ENCODE assay signal across 16 cellular contexts in the genomic region with DNA sequence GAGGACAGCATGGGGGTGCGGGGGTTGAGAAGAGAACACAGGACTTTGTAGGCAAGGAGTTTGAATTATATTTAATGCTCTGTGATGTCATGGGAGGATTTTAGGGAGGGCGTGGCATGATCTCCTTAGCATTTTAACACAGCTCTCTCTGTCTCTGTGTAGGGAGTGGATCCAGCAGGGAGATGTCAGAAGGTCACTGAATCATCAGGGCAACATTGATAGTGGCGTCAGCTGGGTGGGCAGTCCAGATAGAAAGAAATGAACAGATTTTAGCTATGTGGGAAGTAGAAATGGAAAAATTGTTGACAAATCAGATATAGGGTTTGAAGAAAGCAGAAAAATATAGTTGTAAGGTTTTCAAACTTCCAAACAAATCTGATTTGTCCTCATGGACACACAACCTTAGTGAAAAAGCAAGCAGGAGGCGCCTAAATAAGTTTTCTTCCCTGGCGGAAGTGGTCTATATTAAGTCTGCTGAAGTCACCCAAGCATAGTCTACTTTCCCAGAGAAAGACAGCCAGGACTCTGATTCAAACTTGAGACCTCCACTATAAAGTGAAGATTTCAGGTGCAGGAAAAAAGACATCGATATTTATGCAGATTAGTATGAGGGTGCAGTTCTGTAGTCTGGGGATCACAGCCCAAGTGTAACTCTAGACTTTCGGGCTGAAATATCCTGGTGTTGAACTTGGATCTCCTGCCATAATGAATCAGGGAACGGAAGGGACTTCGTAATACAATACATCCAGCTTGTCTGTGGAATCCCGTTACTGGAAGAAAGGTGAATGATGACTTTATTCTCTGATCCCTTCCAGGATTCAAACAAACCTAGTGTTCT. TPM values are rescaled to one million over a fixed set of nuclear protein-coding genes. Genes with fewer than 3 reads are reported as not detected.
DNase-seq lines count a peak whose midpoint lies in the region; ATAC-seq and TF ChIP-seq lines count a peak whose summit lies in the region.
"Had no signal": no experiment of that assay in that cellular context is flagged by ENCODE, and none has a peak within 500 bp of the region (broad histone marks: within the 10 kb centered on the region; RNA-seq: fewer than 3 reads in every experiment).

No MANE protein-coding gene starts in this region.

- CTCF ChIA-PET in OCI-LY7 (lab: Charles Lee; ENCODE audit: unreplicated experiment): no interaction called here

- H3K9ac ChIP-seq in BLaER1 treated with 17β-estradiol and CSF1 and Interleukin-3, amounts not matched to agents 10 nM and 100 nM: no peak overlapping the region
- H3K9ac ChIP-seq: GM23248 had no signal

- H3K4me1 ChIP-seq in BLaER1 treated with 17β-estradiol and CSF1 and Interleukin-3, amounts not matched to agents 10 nM and 100 nM: peaks cover 14 to 39% (median 31%) of the 10 kb centered on the region in 10 experiments
- H3K4me1 ChIP-seq in OCI-LY7 (ENCODE audit: insufficient read depth, low read length, poor library complexity, severe bottlenecking): peaks cover 28% of the 10 kb centered on the region
- H3K4me1 ChIP-seq: BE2C had no signal

- H3K36me3 ChIP-seq in BLaER1 treated with 17β-estradiol and CSF1 and Interleukin-3, amounts not matched to agents 10 nM and 100 nM: no peaks in the 10 kb centered on the region
- H3K36me3 ChIP-seq in OCI-LY7 (ENCODE audit: insufficient read depth, low read length): no peaks in the 10 kb centered on the region
- H3K36me3 ChIP-seq: BE2C had no signal

- POLR2A ChIA-PET in OCI-LY7 (lab: Charles Lee): interaction anchor here (1.9 kb wide), 1 partner anchor 10 kb away, joined by 6 read pairs; a partner anchor contains a TSS

- no peaks in the 10 kb centered on the region for H3K79me2 ChIP-seq in OCI-LY7 (ENCODE audit: insufficient read depth, low read depth, low read length)

- no peaks in the 10 kb centered on the region for H3K9me3 ChIP-seq in BLaER1 treated with 17β-estradiol and CSF1 and Interleukin-3, amounts not matched to agents 10 nM and 100 nM (replicated peaks in 1 of 11)
- H3K9me3 ChIP-seq in OCI-LY7 (ENCODE audit: low read length): no peaks in the 10 kb centered on the region
- H3K9me3 ChIP-seq: A549, BE2C had no signal

- H3K4me3 ChIP-seq in BLaER1 treated with 17β-estradiol and CSF1 and Interleukin-3, amounts not matched to agents 10 nM and 100 nM: no peak overlapping the region
- H3K4me3 ChIP-seq in OCI-LY7 (ENCODE audit: low read depth, low read length, poor library complexity, severe bottlenecking): no peak overlapping the region
- H3K4me3 ChIP-seq: A549, GM23248 had no signal

- no TSS peak for BruUV-seq in OCI-LY7 (replicated peaks; lab: Mats Ljungman, UMichigan)

- H2AFZ ChIP-seq in OCI-LY7 (ENCODE audit: low read length): peak overlapping the region; percentile 86; the same call in 1 of the 2 replicates
- H2AFZ ChIP-seq: GM23248 had no signal

- H3K27me3 ChIP-seq in BLaER1 treated with 17β-estradiol and CSF1 and Interleukin-3, amounts not matched to agents 10 nM and 100 nM: no peaks in the 10 kb centered on the region
- H3K27me3 ChIP-seq: BE2C had no signal

- H3K27ac ChIP-seq in BLaER1 treated with 17β-estradiol and CSF1 and Interleukin-3, amounts not matched to agents 10 nM and 100 nM: no peak overlapping the region
- no peak overlapping the region for H3K27ac ChIP-seq in OCI-LY7 (ENCODE audit: low read depth, low read length, poor library complexity, severe bottlenecking)
- H3K27ac ChIP-seq: A549, GM23248 had no signal

- H3K4me2 ChIP-seq in BLaER1 treated with 17β-estradiol and CSF1 and Interleukin-3, amounts not matched to agents 10 nM and 100 nM: peak overlapping the region in 9 of 11 experiments; percentile 8 to 43 (median 28); a peak in 16 of 22 replicates
- H3K4me2 ChIP-seq in OCI-LY7 (ENCODE audit: low read length): no peak overlapping the region
- H3K4me2 ChIP-seq: A549 had no signal

- intact Hi-C loops in OCI-LY7 (cut with micrococcal nuclease; ENCODE audit: unreplicated experiment): loop anchor here (10.0 kb wide), 1 partner anchor 316 kb away; a partner anchor contains a TSS

- no peak for ATAC-seq in GM18873 (IDR thresholded peaks at IDR 0.05; ENCODE audit: low FRiP score, unreplicated experiment)
- no peak for ATAC-seq in GM18909 (IDR thresholded peaks at IDR 0.05; ENCODE audit: poor library complexity, unreplicated experiment)

- TF ChIP-seq CTCF in OCI-LY7 (conservative IDR thresholded peaks at IDR 0.05; ENCODE audit: low read length): no peak

- peak; percentile 14 for DNase-seq in A172 (ENCODE audit: low spot score)
- DNase-seq in OCI-LY7 (ENCODE audit: low spot score): no peak
- DNase-seq in left kidney (ENCODE audit: low read depth, low spot score): peak; percentile 84
- DNase-seq in NCI-H2029 treated with DMSO at 0.1 percent for 48 hours (lab: John Stamatoyannopoulos, UW): no peak
- no peak for DNase-seq in pons (ENCODE audit: low spot score)
- DNase-seq: BE2C, DMS153, DMS79 treated with DMSO at 0.1 percent for 48 hours, GDM1, GM23248, H7 had no signal

- H3K9me2 ChIP-seq in OCI-LY7 (ENCODE audit: insufficient read depth, low read length): no peaks in the 10 kb centered on the region

- no peaks in the 10 kb centered on the region for H4K20me1 ChIP-seq in BLaER1 treated with 17β-estradiol and CSF1 and Interleukin-3, amounts not matched to agents 10 nM and 100 nM
- H4K20me1 ChIP-seq in OCI-LY7 (ENCODE audit: insufficient read depth, low read length): no peaks in the 10 kb centered on the region

RNA-seq across cellular contexts. Expression of a gene that starts 10.1 kb away (rescaled TPM):
- total RNA-seq in A172 (2014; rRNA removed; shearing (Covaris generic)): 16.6 and 21.1 TPM in 2 replicates
- 1.9 and 6.1 TPM in 2 replicates for total RNA-seq in OCI-LY7 (2014; rRNA removed; shearing (Covaris generic))
- total RNA-seq in OCI-LY7 (2022): 9.3 and 9.4 TPM in 2 replicates

RNA-seq across cellular contexts. Expression of a gene that starts 18.1 kb away (rescaled TPM):
- total RNA-seq in A172 (2014; rRNA removed; shearing (Covaris generic)): not detected in 2 replicates
- 0.38 and 0.41 TPM in 2 replicates for total RNA-seq in OCI-LY7 (2014; rRNA removed; shearing (Covaris generic))
- 0.30 TPM in 1 of 2 replicates, not detected in the other for total RNA-seq in OCI-LY7 (2022)
- total RNA-seq: GM23248, HT-29 had no signal

Comparison
In these comparisons a context has a peak if more than half of its experiments do, and no peak if none do; other contexts are left out.
1. DNase-seq: peak in A172 (single experiment) and left kidney (single experiment); none in OCI-LY7 (single experiment), NCI-H2029 treated with DMSO at 0.1 percent for 48 hours (single experiment) and pons (single experiment).